In genomic region chr20:33299111-33299603, GRCh38 we compare ENCODE assay signal across 9 cellular contexts. TPM values are rescaled to one million over a fixed set of nuclear protein-coding genes. Genes with fewer than 3 reads are reported as not detected.
DNase-seq lines count a peak whose midpoint lies in the region; ATAC-seq and TF ChIP-seq lines count a peak whose summit lies in the region.
"Had no signal": no experiment of that assay in that cellular context is flagged by ENCODE, and none has a peak within 500 bp of the region (broad histone marks: within the 10 kb centered on the region; RNA-seq: fewer than 3 reads in every experiment).

No MANE protein-coding gene starts in this region.

- TF ChIP-seq CTCF in Caco-2 (IDR thresholded peaks at IDR 0.05; ENCODE audit: insufficient read depth in 1 of 2, low read depth in 1 of 2, low read length in 1 of 2, severe bottlenecking in 1 of 2, unreplicated experiment in 1 of 2) (peak; percentile 100), osteocyte (IDR thresholded peaks at IDR 0.05) (peak; percentile 86), thyroid gland (IDR thresholded peaks at IDR 0.05) (peak; percentile 75 to 94 (median 80))

- no peaks in the 10 kb centered on the region for H3K4me1 ChIP-seq in Caco-2
- peaks cover 0 to 5% of the 10 kb centered on the region in 2 donors for H3K4me1 ChIP-seq in thyroid gland

- 18 to 22% methylated on average over 15 to 24 of the region's 24 CpGs for WGBS in thyroid gland, 2 donors

- H3K9me3 ChIP-seq in Caco-2, result peaks cover 6% of the 10 kb centered on the region
- no peaks in the 10 kb centered on the region for H3K9me3 ChIP-seq in thyroid gland

- H3K4me3 Mint-ChIP-seq in Caco-2 (ENCODE audit: unreplicated experiment) (no peak overlapping the region), osteocyte (ENCODE audit: unreplicated experiment) (no peak overlapping the region)

- H3K27me3 ChIP-seq in Caco-2 (replicated peaks; ENCODE audit: control insufficient read depth, insufficient read depth, low read length), result no peaks in the 10 kb centered on the region; the same call in 1 of the 2 replicates
- no peaks in the 10 kb centered on the region for H3K27me3 ChIP-seq in thyroid gland

- H3K27me3 Mint-ChIP-seq in Caco-2 (ENCODE audit: insufficient read depth, unreplicated experiment), result peaks cover 25% of the 10 kb centered on the region
- peaks cover 38% of the 10 kb centered on the region for H3K27me3 Mint-ChIP-seq in osteocyte (ENCODE audit: unreplicated experiment)

- no peak for TF ChIP-seq POLR2A in thyroid gland (IDR thresholded peaks at IDR 0.05)

- DNase-seq in Caco-2 (peak; percentile 86 to 93), HUDEP-2 (lab: John Stamatoyannopoulos, UW; ENCODE audit: unreplicated experiment in 76 of 76) (peak in 52 of 76 experiments; percentile 1 to 68 (median 38)), RKO (ENCODE audit: low spot score) (peak; percentile 56), foreskin melanocyte (peak; percentile 32), osteocyte (ENCODE audit: extremely low spot score, unreplicated experiment) (peak; percentile 89), thyroid gland (peak; percentile 60 to 68)
- peak; percentile 54 to 56 for DNase-seq in activated T-helper 1 cell treated with anti-CD3 and anti-CD28 coated beads, Interleukin-2, amount 50 U/mL, for 16 hours (ENCODE audit: low read depth in 1 of 2, low spot score in 1 of 2)

- no TSS peak for BruUV-seq in Caco-2 (replicated peaks; lab: Mats Ljungman, UMichigan)

- no peak for ATAC-seq in GM21723 (IDR thresholded peaks at IDR 0.05; ENCODE audit: unreplicated experiment)

- H3K36me3 ChIP-seq in Caco-2 (ENCODE audit: control insufficient read depth, insufficient read depth, low read length) (no peaks in the 10 kb centered on the region), thyroid gland (no peaks in the 10 kb centered on the region)

- H3K9me3 Mint-ChIP-seq in Caco-2 (ENCODE audit: unreplicated experiment) (no peaks in the 10 kb centered on the region), osteocyte (ENCODE audit: unreplicated experiment) (no peaks in the 10 kb centered on the region)

- intact Hi-C loops in Caco-2 (cut with micrococcal nuclease; ENCODE audit: unreplicated experiment), result loop anchor here (1.0 to 5.0 kb wide), 3 partner anchors 37 to 397 kb away; no protein-coding TSS in a partner anchor
- intact Hi-C loops in thyroid gland (cut with DNase I), result loop anchor here (5.0 kb wide), 1 partner anchor 392 kb away; no protein-coding TSS in a partner anchor

- no peak overlapping the region for H3K27ac Mint-ChIP-seq in Caco-2 (ENCODE audit: unreplicated experiment)
- H3K27ac Mint-ChIP-seq in osteocyte (ENCODE audit: unreplicated experiment), result no peak overlapping the region

- CTCF ChIA-PET in Caco-2 (lab: Charles Lee), result interaction anchor here (0.7 to 1.6 kb wide), 2 partner anchors 36 to 38 kb away, joined by 3 read pairs; no protein-coding TSS in a partner anchor

- H3K4me3 ChIP-seq in Caco-2 (ENCODE audit: low read depth, low read length) (no peak overlapping the region), thyroid gland (replicated peaks in 1 of 3) (no peak overlapping the region)

- H3K36me3 Mint-ChIP-seq in Caco-2 (ENCODE audit: insufficient read depth, unreplicated experiment) (no peaks in the 10 kb centered on the region), osteocyte (ENCODE audit: unreplicated experiment) (no peaks in the 10 kb centered on the region)

- H3K27ac ChIP-seq in thyroid gland, result no peak overlapping the region

- H3K4me1 Mint-ChIP-seq in Caco-2 (ENCODE audit: low read depth, unreplicated experiment) (no peaks in the 10 kb centered on the region), osteocyte (ENCODE audit: unreplicated experiment) (no peaks in the 10 kb centered on the region)

- POLR2A ChIA-PET in Caco-2 (lab: Charles Lee), result no interaction called here

RNA-seq across cellular contexts. Expression of gene BPIFB1, which starts 16.1 kb away (rescaled TPM):
- total RNA-seq in Caco-2 (2022), result not detected in 2 replicates
- not detected in 2 replicates for total RNA-seq in osteocyte
- not detected for total RNA-seq in thyroid gland
- total RNA-seq: T-helper 1 cell treated with Interleukin-12 subunit alpha and Interleukin-12 subunit beta and Interleukin-4 antibody, amounts not matched to agents 30 ng/mL and 1 ng/mL, for 36 hours had no signal

Comparison
In these comparisons a context has a peak if more than half of its experiments do, and no peak if none do; other contexts are left out.
1. DNase-seq: peak in every context shown above with its lines; median percentile 90 in Caco-2; 89 in osteocyte; 64 in thyroid gland; 56 in RKO; 55 in activated T-helper 1 cell treated with anti-CD3 and anti-CD28 coated beads, Interleukin-2, amount 50 U/mL, for 16 hours; 38 in HUDEP-2; 32 in foreskin melanocyte.